In genomic region chr10:42960491-42961155, GRCh38 we compare ENCODE assay signal across 1 cellular context.
TF ChIP-seq lines count a peak whose summit lies in the region.

No MANE protein-coding gene starts in this region.

TF ChIP-seq in GM23338, 12 proteins besides CTCF, POLR2A, EP300 and RAD21 (continued from another document):
- TF ChIP-seq, protein P1, sequence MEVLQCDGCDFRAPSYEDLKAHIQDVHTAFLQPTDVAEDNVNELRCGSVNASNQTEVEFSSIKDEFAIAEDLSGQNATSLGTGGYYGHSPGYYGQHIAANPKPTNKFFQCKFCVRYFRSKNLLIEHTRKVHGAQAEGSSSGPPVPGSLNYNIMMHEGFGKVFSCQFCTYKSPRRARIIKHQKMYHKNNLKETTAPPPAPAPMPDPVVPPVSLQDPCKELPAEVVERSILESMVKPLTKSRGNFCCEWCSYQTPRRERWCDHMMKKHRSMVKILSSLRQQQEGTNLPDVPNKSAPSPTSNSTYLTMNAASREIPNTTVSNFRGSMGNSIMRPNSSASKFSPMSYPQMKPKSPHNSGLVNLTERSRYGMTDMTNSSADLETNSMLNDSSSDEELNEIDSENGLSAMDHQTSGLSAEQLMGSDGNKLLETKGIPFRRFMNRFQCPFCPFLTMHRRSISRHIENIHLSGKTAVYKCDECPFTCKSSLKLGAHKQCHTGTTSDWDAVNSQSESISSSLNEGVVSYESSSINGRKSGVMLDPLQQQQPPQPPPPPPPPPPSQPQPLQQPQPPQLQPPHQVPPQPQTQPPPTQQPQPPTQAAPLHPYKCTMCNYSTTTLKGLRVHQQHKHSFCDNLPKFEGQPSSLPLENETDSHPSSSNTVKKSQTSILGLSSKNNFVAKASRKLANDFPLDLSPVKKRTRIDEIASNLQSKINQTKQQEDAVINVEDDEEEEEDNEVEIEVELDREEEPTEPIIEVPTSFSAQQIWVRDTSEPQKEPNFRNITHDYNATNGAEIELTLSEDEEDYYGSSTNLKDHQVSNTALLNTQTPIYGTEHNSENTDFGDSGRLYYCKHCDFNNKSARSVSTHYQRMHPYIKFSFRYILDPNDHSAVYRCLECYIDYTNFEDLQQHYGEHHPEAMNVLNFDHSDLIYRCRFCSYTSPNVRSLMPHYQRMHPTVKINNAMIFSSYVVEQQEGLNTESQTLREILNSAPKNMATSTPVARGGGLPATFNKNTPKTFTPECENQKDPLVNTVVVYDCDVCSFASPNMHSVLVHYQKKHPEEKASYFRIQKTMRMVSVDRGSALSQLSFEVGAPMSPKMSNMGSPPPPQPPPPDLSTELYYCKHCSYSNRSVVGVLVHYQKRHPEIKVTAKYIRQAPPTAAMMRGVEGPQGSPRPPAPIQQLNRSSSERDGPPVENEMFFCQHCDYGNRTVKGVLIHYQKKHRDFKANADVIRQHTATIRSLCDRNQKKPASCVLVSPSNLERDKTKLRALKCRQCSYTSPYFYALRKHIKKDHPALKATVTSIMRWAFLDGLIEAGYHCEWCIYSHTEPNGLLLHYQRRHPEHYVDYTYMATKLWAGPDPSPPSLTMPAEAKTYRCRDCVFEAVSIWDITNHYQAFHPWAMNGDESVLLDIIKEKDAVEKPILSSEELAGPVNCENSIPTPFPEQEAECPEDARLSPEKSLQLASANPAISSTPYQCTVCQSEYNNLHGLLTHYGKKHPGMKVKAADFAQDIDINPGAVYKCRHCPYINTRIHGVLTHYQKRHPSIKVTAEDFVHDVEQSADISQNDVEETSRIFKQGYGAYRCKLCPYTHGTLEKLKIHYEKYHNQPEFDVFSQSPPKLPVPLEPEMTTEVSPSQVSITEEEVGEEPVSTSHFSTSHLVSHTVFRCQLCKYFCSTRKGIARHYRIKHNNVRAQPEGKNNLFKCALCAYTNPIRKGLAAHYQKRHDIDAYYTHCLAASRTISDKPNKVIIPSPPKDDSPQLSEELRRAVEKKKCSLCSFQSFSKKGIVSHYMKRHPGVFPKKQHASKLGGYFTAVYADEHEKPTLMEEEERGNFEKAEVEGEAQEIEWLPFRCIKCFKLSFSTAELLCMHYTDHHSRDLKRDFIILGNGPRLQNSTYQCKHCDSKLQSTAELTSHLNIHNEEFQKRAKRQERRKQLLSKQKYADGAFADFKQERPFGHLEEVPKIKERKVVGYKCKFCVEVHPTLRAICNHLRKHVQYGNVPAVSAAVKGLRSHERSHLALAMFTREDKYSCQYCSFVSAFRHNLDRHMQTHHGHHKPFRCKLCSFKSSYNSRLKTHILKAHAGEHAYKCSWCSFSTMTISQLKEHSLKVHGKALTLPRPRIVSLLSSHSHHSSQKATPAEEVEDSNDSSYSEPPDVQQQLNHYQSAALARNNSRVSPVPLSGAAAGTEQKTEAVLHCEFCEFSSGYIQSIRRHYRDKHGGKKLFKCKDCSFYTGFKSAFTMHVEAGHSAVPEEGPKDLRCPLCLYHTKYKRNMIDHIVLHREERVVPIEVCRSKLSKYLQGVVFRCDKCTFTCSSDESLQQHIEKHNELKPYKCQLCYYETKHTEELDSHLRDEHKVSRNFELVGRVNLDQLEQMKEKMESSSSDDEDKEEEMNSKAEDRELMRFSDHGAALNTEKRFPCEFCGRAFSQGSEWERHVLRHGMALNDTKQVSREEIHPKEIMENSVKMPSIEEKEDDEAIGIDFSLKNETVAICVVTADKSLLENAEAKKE (CRISPR knock-in tag; IDR thresholded peaks at IDR 0.05), result no peak
- no peak for TF ChIP-seq JUNB (IDR thresholded peaks at IDR 0.05; ENCODE audit: unreplicated experiment)
- TF ChIP-seq REST (IDR thresholded peaks at IDR 0.05; ENCODE audit: unreplicated experiment), result no peak
- no peak for TF ChIP-seq STAT1 (IDR thresholded peaks at IDR 0.05; ENCODE audit: unreplicated experiment)
- TF ChIP-seq ZNF331 (CRISPR knock-in tag; IDR thresholded peaks at IDR 0.05; ENCODE audit: low read depth), result no peak
- no peak for TF ChIP-seq CREB1 (CRISPR knock-in tag; IDR thresholded peaks at IDR 0.05; ENCODE audit: low read depth)
